Comparison of ENCODE assay signal across 34 cellular contexts in genomic region chr17:73042225-73042624, GRCh38.
"Had no signal": no experiment of that assay in that cellular context is flagged by ENCODE, and none has a peak within 500 bp of the region (broad histone marks: within the 10 kb centered on the region; RNA-seq: fewer than 3 reads in every experiment).

No MANE protein-coding gene starts in this region.

- H3K4me3 Mint-ChIP-seq: activated B cell treated with CpG ODN at 0.5 μM for 24 hours; activated CD4-positive, alpha-beta memory T cell treated with anti-CD3 and anti-CD28 coated beads for 36 hours; activated CD4-positive, alpha-beta T cell treated with anti-CD3 and anti-CD28 coated beads, Interleukin-2, amount 10 ng/mL, durations not matched to agents 24 days and 14 days; activated CD8-positive, alpha-beta memory T cell treated with anti-CD3 and anti-CD28 coated beads, Interleukin-2, amount 10 ng/mL, durations not matched to agents 7 days and 5 days; activated CD8-positive, alpha-beta T cell treated with anti-CD3 and anti-CD28 coated beads, Interleukin-2, amount 10 ng/mL, durations not matched to agents 7 days and 5 days; activated naive CD4-positive, alpha-beta T cell treated with anti-CD3 and anti-CD28 coated beads, Interleukin-2, amount 10 ng/mL, durations not matched to agents 7 days and 5 days; activated naive CD4-positive, alpha-beta T cell treated with anti-CD3 and anti-CD28 coated beads, Interleukin-2, amount 50 U/mL, for 24 hours; activated naive CD8-positive, alpha-beta T cell; activated naive CD8-positive, alpha-beta T cell treated with anti-CD3 and anti-CD28 coated beads, Interleukin-2, amount 10 ng/mL, durations not matched to agents 7 days and 5 days; activated naive CD8-positive, alpha-beta T cell treated with anti-CD3 and anti-CD28 coated beads, Interleukin-2, amount 50 U/mL, for 24 hours; activated T-cell treated with anti-CD3 and anti-CD28 coated beads, Interleukin-2, amount 50 U/mL, for 24 hours; T-helper 1 cell treated with Interleukin-12 subunit alpha and Interleukin-12 subunit beta and Interleukin-4 antibody, amounts not matched to agents 30 μg/mL and 1 μg/mL, for 36 hours; T-helper 2 cell treated with Interferon-gamma antibody and Interleukin-4, amounts not matched to agents 5 μg/mL and 100 μg/mL, for 36 hours had no signal

- H3K27ac Mint-ChIP-seq: activated B cell treated with CpG ODN at 0.5 μM for 24 hours; activated CD4-positive, alpha-beta memory T cell treated with anti-CD3 and anti-CD28 coated beads for 36 hours; activated CD4-positive, alpha-beta T cell treated with anti-CD3 and anti-CD28 coated beads, Interleukin-2, amount 10 ng/mL, durations not matched to agents 24 days and 14 days; activated CD8-positive, alpha-beta memory T cell treated with anti-CD3 and anti-CD28 coated beads, Interleukin-2, amount 10 ng/mL, durations not matched to agents 7 days and 5 days; activated CD8-positive, alpha-beta T cell treated with anti-CD3 and anti-CD28 coated beads, Interleukin-2, amount 10 ng/mL, durations not matched to agents 7 days and 5 days; activated naive CD4-positive, alpha-beta T cell treated with anti-CD3 and anti-CD28 coated beads, Interleukin-2, amount 10 ng/mL, durations not matched to agents 7 days and 5 days; activated naive CD8-positive, alpha-beta T cell; activated naive CD8-positive, alpha-beta T cell treated with anti-CD3 and anti-CD28 coated beads, Interleukin-2, amount 10 ng/mL, durations not matched to agents 7 days and 5 days; activated naive CD8-positive, alpha-beta T cell treated with anti-CD3 and anti-CD28 coated beads, Interleukin-2, amount 50 U/mL, for 24 hours; activated T-cell treated with anti-CD3 and anti-CD28 coated beads, Interleukin-2, amount 50 U/mL, for 24 hours; activated T-helper 2 cell treated with anti-CD3 and anti-CD28 coated beads, Interferon-gamma antibody, Interleukin-2, Interleukin-4, amounts not matched to agents 10 μg/mL and 5 μg/mL and 100 μg/mL, durations not matched to agents 14 hours and 24 hours and 36 hours; T-helper 1 cell treated with Interleukin-12 subunit alpha and Interleukin-12 subunit beta and Interleukin-4 antibody, amounts not matched to agents 30 μg/mL and 1 μg/mL, for 36 hours; T-helper 2 cell treated with Interferon-gamma antibody and Interleukin-4, amounts not matched to agents 5 μg/mL and 100 μg/mL, for 36 hours had no signal

- H3K4me1 Mint-ChIP-seq: activated CD4-positive, alpha-beta T cell treated with anti-CD3 and anti-CD28 coated beads, Interleukin-2, amount 10 ng/mL, durations not matched to agents 24 days and 14 days; activated CD8-positive, alpha-beta memory T cell treated with anti-CD3 and anti-CD28 coated beads, Interleukin-2, amount 10 ng/mL, durations not matched to agents 7 days and 5 days; activated naive CD4-positive, alpha-beta T cell treated with anti-CD3 and anti-CD28 coated beads, Interleukin-2, amount 10 ng/mL, durations not matched to agents 7 days and 5 days; activated naive CD4-positive, alpha-beta T cell treated with anti-CD3 and anti-CD28 coated beads, Interleukin-2, amount 50 U/mL, for 24 hours; activated naive CD8-positive, alpha-beta T cell treated with anti-CD3 and anti-CD28 coated beads, Interleukin-2, amount 10 ng/mL, durations not matched to agents 7 days and 5 days had no signal

- FAIRE-seq: astrocyte, TTC549 had no signal

- H3K27me3 ChIP-seq: body of pancreas, brain microvascular endothelial cell, breast epithelium had no signal

- H3K9me3 Mint-ChIP-seq: activated CD4-positive, alpha-beta T cell treated with anti-CD3 and anti-CD28 coated beads, Interleukin-2, amount 10 ng/mL, durations not matched to agents 24 days and 14 days; activated T-helper 2 cell treated with anti-CD3 and anti-CD28 coated beads, Interferon-gamma antibody, Interleukin-2, Interleukin-4, amounts not matched to agents 10 μg/mL and 5 μg/mL and 100 μg/mL, durations not matched to agents 14 hours and 24 hours and 36 hours; T-helper 1 cell treated with Interleukin-12 subunit alpha and Interleukin-12 subunit beta and Interleukin-4 antibody, amounts not matched to agents 30 μg/mL and 1 μg/mL, for 36 hours had no signal

- ATAC-seq: activated CD8-positive, alpha-beta memory T cell treated with anti-CD3 and anti-CD28 coated beads, Interleukin-2, amount 10 ng/mL, durations not matched to agents 7 days and 5 days; activated CD8-positive, alpha-beta T cell treated with anti-CD3 and anti-CD28 coated beads, Interleukin-2, amount 10 ng/mL, durations not matched to agents 7 days and 5 days; activated naive CD8-positive, alpha-beta T cell treated with anti-CD3 and anti-CD28 coated beads, Interleukin-2, amount 50 U/mL, for 24 hours; body of pancreas had no signal

- H3K4me3 ChIP-seq: body of pancreas, breast epithelium had no signal

- DNase-seq: activated B cell treated with CpG ODN at 0.5 μM for 24 hours; activated CD4-positive, alpha-beta memory T cell treated with anti-CD3 and anti-CD28 coated beads for 36 hours; activated CD4-positive, alpha-beta T cell treated with anti-CD3 and anti-CD28 coated beads for 4 hours; activated CD4-positive, alpha-beta T cell treated with anti-CD3 and anti-CD28 coated beads, Interleukin-2, amount 10 ng/mL, durations not matched to agents 24 days and 14 days; activated CD4-positive, alpha-beta T cell treated with anti-CD3 and anti-CD28 coated beads, Interleukin-2, amount 50 U/mL, for 1 hour; activated CD4-positive, alpha-beta T cell treated with anti-CD3 and anti-CD28 coated beads, Interleukin-2, amount 50 U/mL, for 4 hours; activated CD4-positive, CD25-positive, alpha-beta regulatory T cell treated with anti-CD3 and anti-CD28 coated beads, Interleukin-2, amount 50 U/mL, for 72 hours; activated CD8-positive, alpha-beta memory T cell treated with anti-CD3 and anti-CD28 coated beads for 24 hours; activated CD8-positive, alpha-beta memory T cell treated with anti-CD3 and anti-CD28 coated beads, Interleukin-2, amount 10 ng/mL, durations not matched to agents 7 days and 5 days; activated CD8-positive, alpha-beta memory T cell treated with anti-CD3 and anti-CD28 coated beads, Interleukin-2, amount 50 U/mL, for 48 hours; activated CD8-positive, alpha-beta T cell treated with anti-CD3 and anti-CD28 coated beads, Interleukin-2, amount 10 ng/mL, durations not matched to agents 7 days and 5 days; activated effector memory CD4-positive, alpha-beta T cell treated with Interleukin-2 at 50 U/mL for 16 hours; activated gamma-delta T cell; activated naive CD4-positive, alpha-beta T cell treated with anti-CD3 and anti-CD28 coated beads, Interleukin-2, amount 10 ng/mL, durations not matched to agents 7 days and 5 days; activated naive CD4-positive, alpha-beta T cell treated with Interleukin-2 at 50 U/mL for 16 hours; activated naive CD8-positive, alpha-beta T cell treated with anti-CD3 and anti-CD28 coated beads, Interleukin-2, amount 10 ng/mL, durations not matched to agents 7 days and 5 days; activated naive CD8-positive, alpha-beta T cell treated with anti-CD3 and anti-CD28 coated beads, Interleukin-2, amount 50 U/mL, for 24 hours; activated T-cell treated with anti-CD3 and anti-CD28 coated beads, Interleukin-2, amount 50 U/mL, for 24 hours; activated T-cell treated with anti-CD3 and anti-CD28 coated beads, Interleukin-2, amount 50 U/mL, for 48 hours; body of pancreas; brain microvascular endothelial cell; central memory CD4-positive, alpha-beta T cell; T-helper 1 cell; T-helper 2 cell; T-helper 9 cell had no signal

- H3K9me3 ChIP-seq: body of pancreas had no signal

- H3K27ac ChIP-seq: body of pancreas, brain microvascular endothelial cell, breast epithelium, VCaP had no signal

- H3K27me3 Mint-ChIP-seq: activated B cell treated with CpG ODN at 0.5 μM for 24 hours; activated CD4-positive, alpha-beta memory T cell treated with anti-CD3 and anti-CD28 coated beads for 36 hours; activated CD4-positive, alpha-beta T cell treated with anti-CD3 and anti-CD28 coated beads, Interleukin-2, amount 10 ng/mL, durations not matched to agents 24 days and 14 days; activated CD8-positive, alpha-beta memory T cell treated with anti-CD3 and anti-CD28 coated beads, Interleukin-2, amount 10 ng/mL, durations not matched to agents 7 days and 5 days; activated naive CD4-positive, alpha-beta T cell treated with anti-CD3 and anti-CD28 coated beads, Interleukin-2, amount 10 ng/mL, durations not matched to agents 7 days and 5 days; activated naive CD4-positive, alpha-beta T cell treated with anti-CD3 and anti-CD28 coated beads, Interleukin-2, amount 50 U/mL, for 24 hours; activated naive CD8-positive, alpha-beta T cell; activated naive CD8-positive, alpha-beta T cell treated with anti-CD3 and anti-CD28 coated beads, Interleukin-2, amount 10 ng/mL, durations not matched to agents 7 days and 5 days; activated naive CD8-positive, alpha-beta T cell treated with anti-CD3 and anti-CD28 coated beads, Interleukin-2, amount 50 U/mL, for 24 hours; activated T-cell treated with anti-CD3 and anti-CD28 coated beads, Interleukin-2, amount 50 U/mL, for 24 hours had no signal

- H3K36me3 ChIP-seq: brain microvascular endothelial cell, breast epithelium had no signal
